ENCODE assay signal across 1 cellular context in the genomic region with DNA sequence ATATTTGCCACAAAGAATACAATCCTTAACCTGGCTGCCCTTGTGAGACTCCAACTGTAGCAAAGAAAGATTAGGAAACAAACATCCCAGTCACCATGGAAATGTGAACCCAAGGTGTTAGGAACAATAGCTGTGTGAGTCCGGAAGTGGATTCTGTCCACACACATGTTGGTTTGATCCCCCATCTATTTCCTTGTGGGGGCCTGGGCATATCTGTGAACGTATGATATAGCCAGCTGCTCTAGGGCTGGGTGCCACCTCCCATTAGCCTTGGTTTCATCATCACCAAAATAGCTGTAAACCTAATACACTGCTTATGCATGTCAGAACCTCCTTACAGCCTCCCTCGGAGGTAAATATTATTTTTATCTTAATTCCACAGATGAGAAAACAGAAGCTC.
TF ChIP-seq lines count a peak whose summit lies in the region.

No MANE protein-coding gene starts in this region.

TF ChIP-seq in HepG2, 621 proteins besides CTCF, POLR2A, EP300 and RAD21:
- TF ChIP-seq ZBTB20 (CRISPR knock-in tag; IDR thresholded peaks at IDR 0.05; ENCODE audit: borderline replicate concordance, low read depth) (no peak), ADNP (CRISPR knock-in tag; IDR thresholded peaks at IDR 0.05) (no peak), ZSCAN22 (CRISPR knock-in tag; IDR thresholded peaks at IDR 0.05) (no peak), RNF2 (conservative IDR thresholded peaks at IDR 0.05; ENCODE audit: low read depth) (no peak), FOSL1 (CRISPR knock-in tag; IDR thresholded peaks at IDR 0.05; ENCODE audit: borderline replicate concordance) (no peak), ZNF563 (CRISPR knock-in tag; IDR thresholded peaks at IDR 0.05) (no peak), HES4 (CRISPR knock-in tag; IDR thresholded peaks at IDR 0.05; ENCODE audit: borderline replicate concordance) (no peak), ZBTB1 (CRISPR knock-in tag; IDR thresholded peaks at IDR 0.05; ENCODE audit: borderline replicate concordance) (no peak), TBL1XR1 (IDR thresholded peaks at IDR 0.05; ENCODE audit: borderline replicate concordance, low read length, partially characterized antibody) (no peak), ZNF282 (IDR thresholded peaks at IDR 0.05; ENCODE audit: partially characterized antibody) (no peak), ZNF441 (CRISPR knock-in tag; IDR thresholded peaks at IDR 0.05; ENCODE audit: borderline replicate concordance) (no peak), PRMT3 (CRISPR knock-in tag; IDR thresholded peaks at IDR 0.05; ENCODE audit: borderline replicate concordance, low read depth) (no peak), FOXA3 (CRISPR knock-in tag; IDR thresholded peaks at IDR 0.05) (no peak), PHF5A (CRISPR knock-in tag; IDR thresholded peaks at IDR 0.05; ENCODE audit: low read depth, unreplicated experiment) (no peak), ZNF761 (CRISPR knock-in tag; conservative IDR thresholded peaks at IDR 0.05) (no peak), ZNF101 (CRISPR knock-in tag; IDR thresholded peaks at IDR 0.05; ENCODE audit: borderline replicate concordance, low read depth) (no peak), SOX13 (IDR thresholded peaks at IDR 0.05) (no peak), SOX13 (CRISPR knock-in tag; conservative IDR thresholded peaks at IDR 0.05 in 1 of 2, IDR thresholded peaks at IDR 0.05 in 1 of 2) (peak in 1 of 2 experiments; percentile 28; a peak in 2 of 4 replicates), ZNF382 (CRISPR knock-in tag; IDR thresholded peaks at IDR 0.05; ENCODE audit: borderline replicate concordance) (no peak), CEBPG (CRISPR knock-in tag; IDR thresholded peaks at IDR 0.05) (0 out of 2 replicates have a peak, but pooled peaks have one; percentile 26), EEA1 (CRISPR knock-in tag; IDR thresholded peaks at IDR 0.05; ENCODE audit: borderline replicate concordance) (no peak), HNRNPL (IDR thresholded peaks at IDR 0.05; ENCODE audit: low read depth, low read length) (no peak), POGZ (CRISPR knock-in tag; IDR thresholded peaks at IDR 0.05) (no peak), ZNF234 (CRISPR knock-in tag; conservative IDR thresholded peaks at IDR 0.05) (no peak)
- TF ChIP-seq, protein P1, sequence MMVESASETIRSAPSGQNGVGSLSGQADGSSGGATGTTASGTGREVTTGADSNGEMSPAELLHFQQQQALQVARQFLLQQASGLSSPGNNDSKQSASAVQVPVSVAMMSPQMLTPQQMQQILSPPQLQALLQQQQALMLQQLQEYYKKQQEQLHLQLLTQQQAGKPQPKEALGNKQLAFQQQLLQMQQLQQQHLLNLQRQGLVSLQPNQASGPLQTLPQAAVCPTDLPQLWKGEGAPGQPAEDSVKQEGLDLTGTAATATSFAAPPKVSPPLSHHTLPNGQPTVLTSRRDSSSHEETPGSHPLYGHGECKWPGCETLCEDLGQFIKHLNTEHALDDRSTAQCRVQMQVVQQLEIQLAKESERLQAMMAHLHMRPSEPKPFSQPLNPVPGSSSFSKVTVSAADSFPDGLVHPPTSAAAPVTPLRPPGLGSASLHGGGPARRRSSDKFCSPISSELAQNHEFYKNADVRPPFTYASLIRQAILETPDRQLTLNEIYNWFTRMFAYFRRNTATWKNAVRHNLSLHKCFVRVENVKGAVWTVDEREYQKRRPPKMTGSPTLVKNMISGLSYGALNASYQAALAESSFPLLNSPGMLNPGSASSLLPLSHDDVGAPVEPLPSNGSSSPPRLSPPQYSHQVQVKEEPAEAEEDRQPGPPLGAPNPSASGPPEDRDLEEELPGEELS (CRISPR knock-in tag; IDR thresholded peaks at IDR 0.05): 0 out of 2 replicates have a peak, but pooled peaks have one; percentile 16
- TF ChIP-seq, protein P2, sequence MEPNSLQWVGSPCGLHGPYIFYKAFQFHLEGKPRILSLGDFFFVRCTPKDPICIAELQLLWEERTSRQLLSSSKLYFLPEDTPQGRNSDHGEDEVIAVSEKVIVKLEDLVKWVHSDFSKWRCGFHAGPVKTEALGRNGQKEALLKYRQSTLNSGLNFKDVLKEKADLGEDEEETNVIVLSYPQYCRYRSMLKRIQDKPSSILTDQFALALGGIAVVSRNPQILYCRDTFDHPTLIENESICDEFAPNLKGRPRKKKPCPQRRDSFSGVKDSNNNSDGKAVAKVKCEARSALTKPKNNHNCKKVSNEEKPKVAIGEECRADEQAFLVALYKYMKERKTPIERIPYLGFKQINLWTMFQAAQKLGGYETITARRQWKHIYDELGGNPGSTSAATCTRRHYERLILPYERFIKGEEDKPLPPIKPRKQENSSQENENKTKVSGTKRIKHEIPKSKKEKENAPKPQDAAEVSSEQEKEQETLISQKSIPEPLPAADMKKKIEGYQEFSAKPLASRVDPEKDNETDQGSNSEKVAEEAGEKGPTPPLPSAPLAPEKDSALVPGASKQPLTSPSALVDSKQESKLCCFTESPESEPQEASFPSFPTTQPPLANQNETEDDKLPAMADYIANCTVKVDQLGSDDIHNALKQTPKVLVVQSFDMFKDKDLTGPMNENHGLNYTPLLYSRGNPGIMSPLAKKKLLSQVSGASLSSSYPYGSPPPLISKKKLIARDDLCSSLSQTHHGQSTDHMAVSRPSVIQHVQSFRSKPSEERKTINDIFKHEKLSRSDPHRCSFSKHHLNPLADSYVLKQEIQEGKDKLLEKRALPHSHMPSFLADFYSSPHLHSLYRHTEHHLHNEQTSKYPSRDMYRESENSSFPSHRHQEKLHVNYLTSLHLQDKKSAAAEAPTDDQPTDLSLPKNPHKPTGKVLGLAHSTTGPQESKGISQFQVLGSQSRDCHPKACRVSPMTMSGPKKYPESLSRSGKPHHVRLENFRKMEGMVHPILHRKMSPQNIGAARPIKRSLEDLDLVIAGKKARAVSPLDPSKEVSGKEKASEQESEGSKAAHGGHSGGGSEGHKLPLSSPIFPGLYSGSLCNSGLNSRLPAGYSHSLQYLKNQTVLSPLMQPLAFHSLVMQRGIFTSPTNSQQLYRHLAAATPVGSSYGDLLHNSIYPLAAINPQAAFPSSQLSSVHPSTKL (CRISPR knock-in tag; IDR thresholded peaks at IDR 0.05): 0 out of 2 replicates have a peak, but pooled peaks have one; percentile 8
